27 cellular contexts compared by ENCODE assay signal in genomic region chr21:27418338-27418737, GRCh38.
"Had no signal": no experiment of that assay in that cellular context is flagged by ENCODE, and none has a peak within 500 bp of the region (broad histone marks: within the 10 kb centered on the region; RNA-seq: fewer than 3 reads in every experiment).

No MANE protein-coding gene starts in this region.

- H3K27me3 ChIP-seq: dorsolateral prefrontal cortex, esophagus muscularis mucosa, foreskin keratinocyte, gastroesophageal sphincter, heart left ventricle, hepatocyte, left lung, neutrophil, right lobe of liver, suprapubic skin, transverse colon, upper lobe of right lung, uterus had no signal

- ATAC-seq: foreskin keratinocyte; gastroesophageal sphincter; left cardiac atrium; left lung; mucosa of descending colon; natural killer cell treated with Interleukin-12 subunit alpha and Interleukin-12 subunit beta and Interleukin-15 and Interleukin-18, amount 100 ng/mL, for 72 hours; stimulated activated naive B cell treated with anti-CD40 and anti-IgM and Interleukin-4, amounts not matched to agents 10 μg/mL and 1 μg/mL and 100 μg/mL, for 72 hours; upper lobe of right lung had no signal

- H3K9me3 ChIP-seq: left lung, mucosa of descending colon, right lobe of liver, suprapubic skin, transverse colon, upper lobe of right lung had no signal

- H3K36me3 ChIP-seq: esophagus muscularis mucosa, gastroesophageal sphincter, heart left ventricle, left lung, neutrophil, right lobe of liver, suprapubic skin, transverse colon, upper lobe of right lung, uterus had no signal

- FAIRE-seq: endothelial cell of umbilical vein, islet of Langerhans had no signal

- H3K4me3 ChIP-seq: dorsolateral prefrontal cortex, esophagus muscularis mucosa, gastroesophageal sphincter, heart left ventricle, hepatocyte, left lung, mucosa of descending colon, right lobe of liver, smooth muscle cell, suprapubic skin, transverse colon, upper lobe of right lung, uterus had no signal

- H3K27ac ChIP-seq: dorsolateral prefrontal cortex, esophagus muscularis mucosa, foreskin keratinocyte, gastroesophageal sphincter, hepatocyte, left lung, neutrophil, parathyroid adenoma, right lobe of liver, suprapubic skin, transverse colon, upper lobe of right lung had no signal

- DNase-seq: cortex of kidney; dorsolateral prefrontal cortex; effector CD8-positive, alpha-beta T cell; endodermal cell; foreskin keratinocyte; heart left ventricle; left cardiac atrium; left lung; mesenchymal stem cell; mucosa of descending colon; naive B cell; right lobe of liver; stimulated activated CD4-positive, alpha-beta T cell treated with anti-CD3 and anti-CD28 coated beads, Interleukin-2, amount 100 ng/mL, for 24 hours; stimulated activated naive B cell treated with anti-CD40 and anti-IgM and Interleukin-4, amounts not matched to agents 10 μg/mL and 1 μg/mL and 100 μg/mL, for 72 hours; transverse colon; upper lobe of right lung; uterus had no signal

- H3K4me1 ChIP-seq: foreskin keratinocyte, parathyroid adenoma, right lobe of liver, uterus had no signal
